ENCODE assay signal across 1 cellular context in genomic region chr9:4590430-4591122, GRCh38.
TF ChIP-seq lines count a peak whose summit lies in the region.

No MANE protein-coding gene starts in this region.

TF ChIP-seq in GM23338, 12 proteins besides CTCF, POLR2A, EP300 and RAD21:
- TF ChIP-seq ZNF462 (CRISPR knock-in tag; IDR thresholded peaks at IDR 0.05) (no peak), ZNF331 (CRISPR knock-in tag; IDR thresholded peaks at IDR 0.05; ENCODE audit: low read depth) (no peak), STAT1 (IDR thresholded peaks at IDR 0.05; ENCODE audit: unreplicated experiment) (no peak), JUNB (IDR thresholded peaks at IDR 0.05; ENCODE audit: unreplicated experiment) (no peak), EZH2phosphoT487 (IDR thresholded peaks at IDR 0.05; ENCODE audit: unreplicated experiment) (no peak), ZNF114 (CRISPR knock-in tag; IDR thresholded peaks at IDR 0.05) (no peak), CREB1 (CRISPR knock-in tag; IDR thresholded peaks at IDR 0.05; ENCODE audit: low read depth) (no peak), EZH2 (IDR thresholded peaks at IDR 0.05; ENCODE audit: low read depth, unreplicated experiment) (no peak), NANOG (IDR thresholded peaks at IDR 0.05; ENCODE audit: borderline replicate concordance) (no peak), POLR2AphosphoS5 (IDR thresholded peaks at IDR 0.05; ENCODE audit: low read depth) (no peak)
- TF ChIP-seq, protein P1, sequence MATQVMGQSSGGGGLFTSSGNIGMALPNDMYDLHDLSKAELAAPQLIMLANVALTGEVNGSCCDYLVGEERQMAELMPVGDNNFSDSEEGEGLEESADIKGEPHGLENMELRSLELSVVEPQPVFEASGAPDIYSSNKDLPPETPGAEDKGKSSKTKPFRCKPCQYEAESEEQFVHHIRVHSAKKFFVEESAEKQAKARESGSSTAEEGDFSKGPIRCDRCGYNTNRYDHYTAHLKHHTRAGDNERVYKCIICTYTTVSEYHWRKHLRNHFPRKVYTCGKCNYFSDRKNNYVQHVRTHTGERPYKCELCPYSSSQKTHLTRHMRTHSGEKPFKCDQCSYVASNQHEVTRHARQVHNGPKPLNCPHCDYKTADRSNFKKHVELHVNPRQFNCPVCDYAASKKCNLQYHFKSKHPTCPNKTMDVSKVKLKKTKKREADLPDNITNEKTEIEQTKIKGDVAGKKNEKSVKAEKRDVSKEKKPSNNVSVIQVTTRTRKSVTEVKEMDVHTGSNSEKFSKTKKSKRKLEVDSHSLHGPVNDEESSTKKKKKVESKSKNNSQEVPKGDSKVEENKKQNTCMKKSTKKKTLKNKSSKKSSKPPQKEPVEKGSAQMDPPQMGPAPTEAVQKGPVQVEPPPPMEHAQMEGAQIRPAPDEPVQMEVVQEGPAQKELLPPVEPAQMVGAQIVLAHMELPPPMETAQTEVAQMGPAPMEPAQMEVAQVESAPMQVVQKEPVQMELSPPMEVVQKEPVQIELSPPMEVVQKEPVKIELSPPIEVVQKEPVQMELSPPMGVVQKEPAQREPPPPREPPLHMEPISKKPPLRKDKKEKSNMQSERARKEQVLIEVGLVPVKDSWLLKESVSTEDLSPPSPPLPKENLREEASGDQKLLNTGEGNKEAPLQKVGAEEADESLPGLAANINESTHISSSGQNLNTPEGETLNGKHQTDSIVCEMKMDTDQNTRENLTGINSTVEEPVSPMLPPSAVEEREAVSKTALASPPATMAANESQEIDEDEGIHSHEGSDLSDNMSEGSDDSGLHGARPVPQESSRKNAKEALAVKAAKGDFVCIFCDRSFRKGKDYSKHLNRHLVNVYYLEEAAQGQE (IDR thresholded peaks at IDR 0.05; ENCODE audit: unreplicated experiment): no peak
- TF ChIP-seq, protein P2, sequence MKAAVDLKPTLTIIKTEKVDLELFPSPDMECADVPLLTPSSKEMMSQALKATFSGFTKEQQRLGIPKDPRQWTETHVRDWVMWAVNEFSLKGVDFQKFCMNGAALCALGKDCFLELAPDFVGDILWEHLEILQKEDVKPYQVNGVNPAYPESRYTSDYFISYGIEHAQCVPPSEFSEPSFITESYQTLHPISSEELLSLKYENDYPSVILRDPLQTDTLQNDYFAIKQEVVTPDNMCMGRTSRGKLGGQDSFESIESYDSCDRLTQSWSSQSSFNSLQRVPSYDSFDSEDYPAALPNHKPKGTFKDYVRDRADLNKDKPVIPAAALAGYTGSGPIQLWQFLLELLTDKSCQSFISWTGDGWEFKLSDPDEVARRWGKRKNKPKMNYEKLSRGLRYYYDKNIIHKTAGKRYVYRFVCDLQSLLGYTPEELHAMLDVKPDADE (IDR thresholded peaks at IDR 0.05): no peak
TF ChIP-seq in GM23338: peak in this region for 0.
